ENCODE assay signal across 18 cellular contexts in genomic region chr17:29835438-29836351, GRCh38.
A peak's percentile ranks its signal among the peaks of the same experiment; 100 is the strongest.
DNase-seq lines count a peak whose midpoint lies in the region; ATAC-seq, FAIRE-seq and TF ChIP-seq lines count a peak whose summit lies in the region.
"Had no signal": no experiment of that assay in that cellular context is flagged by ENCODE, and none has a peak within 500 bp of the region (broad histone marks: within the 10 kb centered on the region; RNA-seq: fewer than 3 reads in every experiment).

No MANE protein-coding gene starts in this region.

- peak; percentile 7 for FAIRE-seq in A549 (lab: Jason Lieb, UNC)
- FAIRE-seq: colon, HepG2 had no signal

- TF ChIP-seq CTCF in A549 (IDR thresholded peaks at IDR 0.05) (no peak), WTC11 (IDR thresholded peaks at IDR 0.05) (no peak)

- POLR2A ChIA-PET in A549 (lab: Yijun Ruan, JAX) = no interaction called here
- POLR2A ChIA-PET in WTC11 (lab: Charles Lee) = no interaction called here

- no peak overlapping the region for H3K4me3 Mint-ChIP-seq in WTC11
- no peak overlapping the region for H3K4me3 Mint-ChIP-seq in stimulated activated naive CD8-positive, alpha-beta T cell treated with anti-CD3 and anti-CD28 coated beads, Interleukin-15, amount 100 ng/mL, for 72 hours
- H3K4me3 Mint-ChIP-seq: activated T-helper 17 cell treated with anti-CD3 and anti-CD28 coated beads, Interleukin-2, amount 50 U/mL, for 72 hours had no signal

- H3K4me2 ChIP-seq in A549 = no peak overlapping the region
- no peak overlapping the region for H3K4me2 ChIP-seq in GM23248 (ENCODE audit: unreplicated experiment)

- peak in 1 of 2 experiments; percentile 13 for DNase-seq in A549 (ENCODE audit: low read depth in 1 of 2, low spot score in 1 of 2)
- DNase-seq in GM23248 = peak; percentile 67
- no peak for DNase-seq in WTC11 (ENCODE audit: low spot score)
- DNase-seq in iPS-NIHi7 (ENCODE audit: extremely low spot score) = peak; percentile 17
- DNase-seq in SHP77 (lab: John Stamatoyannopoulos, UW) = no peak
- no peak for DNase-seq in NOMO-1 (lab: John Stamatoyannopoulos, UW; ENCODE audit: unreplicated experiment in 2 of 2)
- no peak for DNase-seq in stimulated activated naive CD8-positive, alpha-beta T cell treated with anti-CD3 and anti-CD28 coated beads, Interleukin-15, amount 100 ng/mL, for 72 hours
- DNase-seq: left ventricle myocardium superior; SIG-M5; stimulated activated CD4-positive, alpha-beta T cell treated with anti-CD3 and anti-CD28 coated beads, Interleukin-4, amount 100 ng/mL, for 24 hours had no signal

- no peaks in the 10 kb centered on the region for H3K79me2 ChIP-seq in GM23248 (ENCODE audit: insufficient read depth)

- no peaks in the 10 kb centered on the region for H3K9me2 ChIP-seq in GM23248 (ENCODE audit: insufficient read depth)

- no peak overlapping the region for H2AFZ ChIP-seq in GM23248

- H4K20me1 ChIP-seq in GM23248 (ENCODE audit: insufficient read depth) = no peaks in the 10 kb centered on the region

- H3K9ac ChIP-seq in GM23248 = no peak overlapping the region

- no peaks in the 10 kb centered on the region for H3K36me3 ChIP-seq in GM23248 (ENCODE audit: low read depth)
- H3K36me3 ChIP-seq: gastroesophageal sphincter, prostate gland, suprapubic skin had no signal

- no peaks in the 10 kb centered on the region for H3K27me3 ChIP-seq in GM23248 (replicated peaks; ENCODE audit: insufficient read depth)
- H3K27me3 ChIP-seq: gastroesophageal sphincter, suprapubic skin had no signal

- H3K9me3 ChIP-seq in A549 = no peaks in the 10 kb centered on the region
- no peaks in the 10 kb centered on the region for H3K9me3 ChIP-seq in GM23248 (ENCODE audit: low read depth)
- H3K9me3 ChIP-seq: gastroesophageal sphincter, prostate gland, suprapubic skin had no signal

- peaks cover 12% of the 10 kb centered on the region; the same call in 2 of the 3 replicates for H3K4me1 ChIP-seq in A549
- H3K4me1 ChIP-seq in GM23248 (ENCODE audit: insufficient read depth) = peaks cover 13% of the 10 kb centered on the region
- H3K4me1 ChIP-seq: prostate gland, suprapubic skin had no signal

- in situ Hi-C loops in GM23248 (cut with MboI) = no loop called here

- no peak for TF ChIP-seq POLR2A in A549 (IDR thresholded peaks at IDR 0.05; ENCODE audit: low read length)

- H3K27ac Mint-ChIP-seq in WTC11 = peak overlapping the region; percentile 90; the same call in 1 of the 2 replicates
- H3K27ac Mint-ChIP-seq in stimulated activated naive CD8-positive, alpha-beta T cell treated with anti-CD3 and anti-CD28 coated beads, Interleukin-15, amount 100 ng/mL, for 72 hours = peak overlapping the region in 1 of 2 donors; percentile 81
- H3K27ac Mint-ChIP-seq: activated T-helper 17 cell treated with anti-CD3 and anti-CD28 coated beads, Interleukin-2, amount 50 U/mL, for 72 hours had no signal

- H3K4me1 Mint-ChIP-seq in WTC11 = peaks cover 15% of the 10 kb centered on the region
- H3K4me1 Mint-ChIP-seq in stimulated activated naive CD8-positive, alpha-beta T cell treated with anti-CD3 and anti-CD28 coated beads, Interleukin-15, amount 100 ng/mL, for 72 hours = peaks cover 2% of the 10 kb centered on the region
- H3K4me1 Mint-ChIP-seq: activated T-helper 17 cell treated with anti-CD3 and anti-CD28 coated beads, Interleukin-2, amount 50 U/mL, for 72 hours had no signal

- CTCF ChIA-PET in A549 (lab: Yijun Ruan, JAX) (interaction anchor here (1.0 to 1.7 kb wide), 4 partner anchors 11 to 98 kb away, joined by 3 to 8 read pairs (median 3); partner anchors contain the start of gene SSH2), WTC11 (lab: Charles Lee) (interaction anchor here (0.8 to 1.4 kb wide), 3 partner anchors 28 to 505 kb away, joined by 3 to 4 read pairs (median 4); no protein-coding TSS in a partner anchor)

- H3K27ac ChIP-seq in A549 (no peak overlapping the region), GM23248 (no peak overlapping the region)
- H3K27ac ChIP-seq: prostate gland, suprapubic skin had no signal

- ATAC-seq in A549 = no peak
- peak; percentile 71 for ATAC-seq in WTC11
- ATAC-seq in HG03460 (IDR thresholded peaks at IDR 0.05; ENCODE audit: unreplicated experiment) = no peak
- no peak for ATAC-seq in stimulated activated naive CD8-positive, alpha-beta T cell treated with anti-CD3 and anti-CD28 coated beads, Interleukin-15, amount 100 ng/mL, for 72 hours
- ATAC-seq: activated CD4-positive, CD25-positive, alpha-beta regulatory T cell treated with anti-CD3 and anti-CD28 coated beads, Interleukin-2, amount 50 U/mL, for 24 hours; activated T-helper 17 cell treated with anti-CD3 and anti-CD28 coated beads, Interleukin-2, amount 50 U/mL, for 72 hours; gastroesophageal sphincter; HepG2; left ventricle myocardium superior had no signal

- 89% methylated on average over 10 of the region's 10 CpGs for WGBS in A549 (ENCODE audit: missing lambda C conversion rate)
- WGBS in GM23248 (ENCODE audit: low coverage in 1 of 2, low lambda C conversion rate in 2 of 2, missing lambda C conversion rate in 2 of 2), 2 experiments = 93 to 96% methylated on average over 10 of the region's 10 CpGs

- H3K36me3 Mint-ChIP-seq in WTC11 = no peaks in the 10 kb centered on the region

- H3K27me3 Mint-ChIP-seq in WTC11 (ENCODE audit: low read depth) = no peaks in the 10 kb centered on the region
- H3K27me3 Mint-ChIP-seq in stimulated activated naive CD8-positive, alpha-beta T cell treated with anti-CD3 and anti-CD28 coated beads, Interleukin-15, amount 100 ng/mL, for 72 hours = no peaks in the 10 kb centered on the region
- H3K27me3 Mint-ChIP-seq: activated T-helper 17 cell treated with anti-CD3 and anti-CD28 coated beads, Interleukin-2, amount 50 U/mL, for 72 hours had no signal

- no peak for TF ChIP-seq EP300 in A549 (IDR thresholded peaks at IDR 0.05)

- H3K9me3 Mint-ChIP-seq in WTC11 = peaks cover 7% of the 10 kb centered on the region; the same call in 1 of the 2 replicates
- no peaks in the 10 kb centered on the region for H3K9me3 Mint-ChIP-seq in stimulated activated naive CD8-positive, alpha-beta T cell treated with anti-CD3 and anti-CD28 coated beads, Interleukin-15, amount 100 ng/mL, for 72 hours
- H3K9me3 Mint-ChIP-seq: activated T-helper 17 cell treated with anti-CD3 and anti-CD28 coated beads, Interleukin-2, amount 50 U/mL, for 72 hours had no signal

- peaks cover 2% of the 10 kb centered on the region; the same call in 1 of the 2 replicates for H3F3A ChIP-seq in GM23248 (ENCODE audit: insufficient read depth)

- H3K4me3 ChIP-seq in A549 = no peak overlapping the region
- H3K4me3 ChIP-seq in GM23248 = no peak overlapping the region
- H3K4me3 ChIP-seq: gastroesophageal sphincter, prostate gland, suprapubic skin had no signal

- no peak for TF ChIP-seq RAD21 in A549 (conservative IDR thresholded peaks at IDR 0.05 in 1 of 2, IDR thresholded peaks at IDR 0.05 in 1 of 2)

TF ChIP-seq in A549, 52 proteins besides CTCF, POLR2A, EP300 and RAD21 (continues in another document):
- TF ChIP-seq KDM1A (IDR thresholded peaks at IDR 0.05; ENCODE audit: low read depth) (no peak), PBX3 (IDR thresholded peaks at IDR 0.05) (no peak), KDM5A (IDR thresholded peaks at IDR 0.05) (no peak), CEBPB (IDR thresholded peaks at IDR 0.05) (no peak), HES2 (IDR thresholded peaks at IDR 0.05) (no peak), MAZ (IDR thresholded peaks at IDR 0.05; ENCODE audit: borderline replicate concordance, low read depth, low read length) (no peak)

TF ChIP-seq in WTC11, 78 proteins besides CTCF, POLR2A, EP300 and RAD21 (continues in another document):
- TF ChIP-seq ATF2 (CRISPR knock-in tag; IDR thresholded peaks at IDR 0.05; ENCODE audit: borderline replicate concordance, low read depth) = no peak
- no peak for TF ChIP-seq EMX1 (CRISPR knock-in tag; IDR thresholded peaks at IDR 0.05)
- no peak for TF ChIP-seq E2F4 (CRISPR knock-in tag; IDR thresholded peaks at IDR 0.05; ENCODE audit: borderline replicate concordance, low read depth)
- TF ChIP-seq NR3C1 (CRISPR knock-in tag; conservative IDR thresholded peaks at IDR 0.05; ENCODE audit: low read depth) = no peak
- TF ChIP-seq GTF2I (CRISPR knock-in tag; conservative IDR thresholded peaks at IDR 0.05) = no peak
- TF ChIP-seq HMGA2 (CRISPR knock-in tag; IDR thresholded peaks at IDR 0.05) = no peak
- no peak for TF ChIP-seq PREB (CRISPR knock-in tag; IDR thresholded peaks at IDR 0.05; ENCODE audit: borderline replicate concordance)
- TF ChIP-seq TEAD1 (CRISPR knock-in tag; IDR thresholded peaks at IDR 0.05) = no peak

Comparison
In these comparisons a context has a peak if more than half of its experiments do, and no peak if none do; other contexts are left out.
1. DNase-seq: peak in GM23248 (single experiment) and iPS-NIHi7 (single experiment); none in WTC11 (single experiment), SHP77 (0 of 2), NOMO-1 (0 of 2) and stimulated activated naive CD8-positive, alpha-beta T cell treated with anti-CD3 and anti-CD28 coated beads, Interleukin-15, amount 100 ng/mL, for 72 hours (0 of 2).